ENCODE assay signal across 7 cellular contexts in the genomic region with DNA sequence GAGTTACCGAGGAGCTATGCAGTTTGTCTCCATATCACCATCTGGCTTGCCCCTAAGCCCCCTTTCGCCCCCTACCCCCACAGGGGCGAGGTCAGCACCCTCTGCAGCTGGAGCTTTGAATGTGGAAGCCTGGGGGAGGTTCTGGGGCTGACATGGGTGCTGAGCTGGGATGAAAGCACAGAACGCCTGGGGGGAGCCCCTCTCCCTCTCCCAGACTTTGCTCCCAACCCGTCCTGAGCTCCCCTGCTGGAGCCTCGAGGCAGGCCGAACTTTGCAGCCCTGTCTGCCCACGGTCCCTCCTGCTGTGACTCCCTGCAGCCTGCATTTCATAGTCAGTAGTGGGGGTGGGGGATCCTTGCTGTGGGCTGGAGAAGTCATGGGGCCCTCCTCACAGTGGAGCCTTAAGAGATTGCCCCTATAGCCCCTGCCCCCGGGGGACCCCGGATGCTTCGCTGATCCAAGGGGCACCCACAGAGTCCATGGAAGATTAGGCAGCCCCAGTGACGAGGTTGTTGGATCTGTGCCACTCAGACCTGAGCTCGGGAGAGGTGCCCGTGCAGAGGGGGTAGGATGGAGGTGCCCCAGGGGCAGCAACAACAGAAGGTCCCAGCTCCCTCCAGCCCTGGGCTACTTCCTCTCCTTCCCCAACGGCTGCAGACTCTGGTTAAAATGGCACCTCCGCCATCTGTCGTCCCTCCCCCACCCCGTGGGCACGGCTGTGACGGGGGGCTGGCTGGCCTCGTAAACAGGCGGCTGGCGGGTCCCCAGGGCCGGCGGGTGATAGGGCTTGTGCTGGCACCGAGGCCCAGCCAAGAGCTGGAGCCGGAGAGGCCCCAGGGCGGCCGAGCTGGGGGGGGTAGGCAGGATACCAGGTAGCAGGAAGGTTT.
A peak's percentile ranks its signal among the peaks of the same experiment; 100 is the strongest.
DNase-seq lines count a peak whose midpoint lies in the region; ATAC-seq and TF ChIP-seq lines count a peak whose summit lies in the region.

No MANE protein-coding gene starts in this region.

- H2BK120ac ChIP-seq in mesendoderm (ENCODE audit: low read depth, low read length): peak overlapping the region; percentile 5

- CTCF ChIA-PET in HCT116 (lab: Charles Lee): no interaction called here

- WGBS in body of pancreas, 2 donors: 29 to 47% methylated on average over 6 to 29 of the region's 29 CpGs
- no CpG with 5 or more reads among the region's 29 CpGs for WGBS in mesendoderm (ENCODE audit: extremely low coverage, insufficient coverage, low lambda C conversion rate)

- intact Hi-C loops in HCT116 (cut with micrococcal nuclease) (no loop called here), body of pancreas (cut with DNase I) (no loop called here)

- RAD21 ChIA-PET in HCT116 (lab: Charles Lee; ENCODE audit: low non-redundant PET in 1 of 2, low total read pairs in 2 of 2, uncharacterized antibody in 2 of 2, unreplicated experiment in 2 of 2): interaction anchor here in 1 of 2 experiments (1.5 kb wide), 1 partner anchor 106 kb away, joined by 3 read pairs; no protein-coding TSS in a partner anchor

- peak overlapping the region; percentile 88 for H3K56ac ChIP-seq in mesendoderm (ENCODE audit: low read length)

- H3K9ac ChIP-seq in HCT116 (ENCODE audit: low read length): peak overlapping the region; percentile 75
- peak overlapping the region; percentile 78 for H3K9ac ChIP-seq in NT2/D1 (ENCODE audit: insufficient read length, low read depth)
- peak overlapping the region; percentile 45 for H3K9ac ChIP-seq in mesendoderm (ENCODE audit: low read length)

- no peaks in the 10 kb centered on the region for H3K79me2 ChIP-seq in HCT116 (ENCODE audit: insufficient read depth, low read length)
- no peaks in the 10 kb centered on the region for H3K79me2 ChIP-seq in mesendoderm (ENCODE audit: control insufficient read depth, insufficient read depth, low read length)

- peak overlapping the region; percentile 82 for H2AK5ac ChIP-seq in mesendoderm (ENCODE audit: low read length)

- DNase-seq in HCT116 (ENCODE audit: low read depth, low spot score) (no peak), NT2/D1 (ENCODE audit: low read depth, low spot score) (no peak), body of pancreas (peak in 3 of 4 donors; percentile 48 to 90 (median 85)), mesendoderm (peak; percentile 44), thoracic aorta (ENCODE audit: low spot score) (no peak), NCI-H2196 (lab: John Stamatoyannopoulos, UW; ENCODE audit: unreplicated experiment) (no peak)

- no peak for TF ChIP-seq POLR2A in HCT116 (IDR thresholded peaks at IDR 0.05; ENCODE audit: borderline replicate concordance, extremely low read depth, insufficient read depth, insufficient read length)
- TF ChIP-seq POLR2A in body of pancreas (IDR thresholded peaks at IDR 0.05): no peak

- TF ChIP-seq CTCF in HCT116 (IDR thresholded peaks at IDR 0.05 in 2 of 3, conservative IDR thresholded peaks at IDR 0.05 in 1 of 3; ENCODE audit: borderline replicate concordance in 1 of 3, insufficient read depth in 1 of 3, low read depth in 2 of 3, low read length in 2 of 3) (no peak), body of pancreas (IDR thresholded peaks at IDR 0.05) (no peak), thoracic aorta (IDR thresholded peaks at IDR 0.05) (no peak)

- H2BK5ac ChIP-seq in mesendoderm (ENCODE audit: low read length): no peak overlapping the region

- H4K5ac ChIP-seq in mesendoderm (ENCODE audit: low read length): peak overlapping the region; percentile 2

- H3K4me2 ChIP-seq in HCT116 (ENCODE audit: low read length) (peak overlapping the region; percentile 90), mesendoderm (ENCODE audit: low read length) (no peak overlapping the region)

- BruUV-seq in HCT116 (replicated peaks; lab: Mats Ljungman, UMichigan): no TSS peak

- H3K79me1 ChIP-seq in mesendoderm (ENCODE audit: low read length): no peaks in the 10 kb centered on the region

- H3K27me3 ChIP-seq in HCT116 (ENCODE audit: insufficient read depth, low read length) (no peaks in the 10 kb centered on the region), NT2/D1 (ENCODE audit: insufficient read depth, insufficient read length) (peaks cover 3% of the 10 kb centered on the region), body of pancreas (no peaks in the 10 kb centered on the region), mesendoderm (ENCODE audit: insufficient read depth, low read length, poor library complexity) (no peaks in the 10 kb centered on the region), thoracic aorta (replicated peaks; ENCODE audit: insufficient read depth) (no peaks in the 10 kb centered on the region)

- H4K20me1 ChIP-seq in HCT116 (ENCODE audit: insufficient read depth): no peaks in the 10 kb centered on the region

- no peak overlapping the region for H2AFZ ChIP-seq in HCT116 (ENCODE audit: low read depth, low read length, poor library complexity, severe bottlenecking)

- POLR2A ChIA-PET in HCT116 (lab: Charles Lee): interaction anchor here (0.9 to 2.0 kb wide), 7 partner anchors 15 to 281 kb away, joined by 3 to 8 read pairs (median 4); partner anchors contain the start of gene IER5L

- H3K23ac ChIP-seq in mesendoderm (ENCODE audit: low read length): peak overlapping the region; percentile 45

- H3K9me3 ChIP-seq in HCT116 (ENCODE audit: control insufficient read depth in 1 of 2, insufficient read depth in 1 of 2, low read depth in 1 of 2, low read length in 2 of 2) (no peaks in the 10 kb centered on the region), NT2/D1 (ENCODE audit: insufficient read depth, low read length) (no peaks in the 10 kb centered on the region), body of pancreas (no peaks in the 10 kb centered on the region), thoracic aorta (no peaks in the 10 kb centered on the region)

- H3K4me3 ChIP-seq in HCT116 (replicated peaks in 1 of 2; ENCODE audit: low read depth in 1 of 2, low read length in 2 of 2) (0 out of 4 replicates have a peak overlapping the region, but pooled peaks of 1 of the 2 experiments have one; percentile 17), NT2/D1 (ENCODE audit: insufficient read length, low read depth) (peak overlapping the region; percentile 17), body of pancreas (no peak overlapping the region), mesendoderm (ENCODE audit: low read length) (no peak overlapping the region), thoracic aorta (peak overlapping the region; percentile 61)

- H4K8ac ChIP-seq in mesendoderm (ENCODE audit: low read depth, low read length): no peak overlapping the region

- H3K36me3 ChIP-seq in HCT116 (ENCODE audit: control insufficient read depth in 1 of 2, insufficient read depth in 2 of 2, low read length in 2 of 2) (no peaks in the 10 kb centered on the region), NT2/D1 (ENCODE audit: insufficient read depth, insufficient read length, low read length) (no peaks in the 10 kb centered on the region), body of pancreas (replicated peaks in 1 of 2; ENCODE audit: insufficient read depth in 1 of 2, low read depth in 2 of 2) (no peaks in the 10 kb centered on the region), mesendoderm (ENCODE audit: control insufficient read depth, insufficient read depth, low read length) (no peaks in the 10 kb centered on the region), thoracic aorta (no peaks in the 10 kb centered on the region)

- H3K4me1 ChIP-seq in HCT116 (ENCODE audit: control insufficient read depth in 1 of 2, insufficient read depth in 2 of 2, low read length in 2 of 2) (peaks cover 54 to 63% of the 10 kb centered on the region in 2 experiments), NT2/D1 (ENCODE audit: insufficient read depth, insufficient read length) (peaks cover 41% of the 10 kb centered on the region), body of pancreas (peaks cover 33% of the 10 kb centered on the region), mesendoderm (ENCODE audit: control insufficient read depth, low read depth, low read length) (peaks cover 9% of the 10 kb centered on the region), thoracic aorta (ENCODE audit: control insufficient read depth in 1 of 2, low read depth in 2 of 2) (peaks cover 32 to 56% of the 10 kb centered on the region in 2 donors)

- ATAC-seq in HCT116 (no peak), body of pancreas (no peak), thoracic aorta (ENCODE audit: insufficient number of reproducible peaks, low FRiP score, low read depth) (peak; percentile 5), GM21529 (IDR thresholded peaks at IDR 0.05; ENCODE audit: unreplicated experiment) (no peak)

- H3K4ac ChIP-seq in mesendoderm (ENCODE audit: low read depth, low read length): peak overlapping the region; percentile 97

- no peak for TF ChIP-seq RAD21 in HCT116 (IDR thresholded peaks at IDR 0.05; ENCODE audit: low read depth)

- H2BK15ac ChIP-seq in mesendoderm (replicated peaks; ENCODE audit: low read depth): peak overlapping the region; percentile 14

- H3K9me2 ChIP-seq in HCT116 (ENCODE audit: insufficient read depth): no peaks in the 10 kb centered on the region

- H3K27ac ChIP-seq in HCT116 (ENCODE audit: low read depth, low read length): peak overlapping the region; percentile 73
- peak overlapping the region; percentile 62 to 97 (median 74) for H3K27ac ChIP-seq in body of pancreas
- H3K27ac ChIP-seq in mesendoderm (ENCODE audit: low read depth, low read length): no peak overlapping the region
- peak overlapping the region; percentile 75 to 77 for H3K27ac ChIP-seq in thoracic aorta

- peak overlapping the region; percentile 82 for H3K18ac ChIP-seq in mesendoderm (ENCODE audit: low read length)

TF ChIP-seq in HCT116, 20 proteins besides CTCF, POLR2A, EP300 and RAD21:
- TF ChIP-seq EZH2 (IDR thresholded peaks at IDR 0.05) (no peak), ZFX (IDR thresholded peaks at IDR 0.05) (peak; percentile 40; the same call in 1 of the 2 replicates)

Comparison
In these comparisons a context has a peak if more than half of its experiments do, and no peak if none do; other contexts are left out.
1. DNase-seq: peak in body of pancreas (3 of 4) and mesendoderm (single experiment); none in HCT116 (single experiment), NT2/D1 (single experiment), thoracic aorta (single experiment) and NCI-H2196 (single experiment).
2. H3K4me3 ChIP-seq: peak in NT2/D1 (single experiment) and thoracic aorta (single experiment); none in body of pancreas (0 of 2) and mesendoderm (single experiment).
3. Peak in every context shown above with its lines, with median percentiles within 50 percentile points of each other: H3K9ac ChIP-seq.